1 cellular context compared by ENCODE assay signal in the genomic region with DNA sequence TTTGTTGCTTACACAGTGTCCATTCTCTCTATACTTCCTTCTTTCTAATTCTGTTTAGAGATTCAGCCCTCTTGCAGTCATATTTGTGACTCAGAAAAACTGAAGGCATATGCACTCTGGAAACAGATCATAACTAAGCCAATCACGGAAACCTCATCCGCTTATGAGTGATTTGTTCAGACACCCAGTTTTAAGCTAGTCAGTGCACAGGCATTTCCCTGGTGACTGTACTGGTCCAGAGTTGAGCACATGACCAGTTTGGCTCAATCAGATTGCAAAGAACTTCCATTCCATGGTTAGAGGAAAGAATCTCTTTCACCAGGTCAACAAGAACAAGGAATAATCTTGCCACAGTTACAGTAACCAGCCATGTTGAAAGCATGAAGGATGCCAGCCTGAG.
TF ChIP-seq lines count a peak whose summit lies in the region.

No MANE protein-coding gene starts in this region.

TF ChIP-seq in endothelial cell of umbilical vein, 7 proteins besides CTCF, POLR2A, EP300 and RAD21 (continued from another document):
- TF ChIP-seq, protein P1, sequence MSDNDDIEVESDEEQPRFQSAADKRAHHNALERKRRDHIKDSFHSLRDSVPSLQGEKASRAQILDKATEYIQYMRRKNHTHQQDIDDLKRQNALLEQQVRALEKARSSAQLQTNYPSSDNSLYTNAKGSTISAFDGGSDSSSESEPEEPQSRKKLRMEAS (IDR thresholded peaks at IDR 0.05; ENCODE audit: insufficient read depth, insufficient read length) = no peak
